Comparison of ENCODE assay signal across 7 cellular contexts in the genomic region with DNA sequence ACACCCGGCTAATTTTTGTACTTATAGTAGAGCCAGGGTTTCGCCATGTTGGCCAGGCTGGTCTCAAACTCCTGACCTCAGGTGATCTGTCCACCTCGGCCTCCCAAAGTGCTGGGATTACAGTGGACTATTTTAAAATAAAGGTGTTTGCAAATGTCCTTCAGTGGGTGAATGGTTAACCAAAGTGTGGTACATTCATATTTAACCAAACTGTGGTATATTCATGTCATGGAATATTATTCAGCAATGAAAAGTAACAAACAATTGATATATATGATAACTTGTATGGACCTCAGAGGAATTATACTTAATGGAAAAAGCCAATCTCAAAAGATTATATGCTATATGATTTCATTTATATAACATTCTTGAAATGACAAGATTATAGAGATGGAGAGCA.
"Had no signal": no experiment of that assay in that cellular context is flagged by ENCODE, and none has a peak within 500 bp of the region (broad histone marks: within the 10 kb centered on the region; RNA-seq: fewer than 3 reads in every experiment).

No MANE protein-coding gene starts in this region.

- DNase-seq: GDM1, GF-D8 had no signal

- FAIRE-seq: G401.6, GM12891, GM12892, GM18507, GM19239 had no signal
